8 cellular contexts compared by ENCODE assay signal in the genomic region with DNA sequence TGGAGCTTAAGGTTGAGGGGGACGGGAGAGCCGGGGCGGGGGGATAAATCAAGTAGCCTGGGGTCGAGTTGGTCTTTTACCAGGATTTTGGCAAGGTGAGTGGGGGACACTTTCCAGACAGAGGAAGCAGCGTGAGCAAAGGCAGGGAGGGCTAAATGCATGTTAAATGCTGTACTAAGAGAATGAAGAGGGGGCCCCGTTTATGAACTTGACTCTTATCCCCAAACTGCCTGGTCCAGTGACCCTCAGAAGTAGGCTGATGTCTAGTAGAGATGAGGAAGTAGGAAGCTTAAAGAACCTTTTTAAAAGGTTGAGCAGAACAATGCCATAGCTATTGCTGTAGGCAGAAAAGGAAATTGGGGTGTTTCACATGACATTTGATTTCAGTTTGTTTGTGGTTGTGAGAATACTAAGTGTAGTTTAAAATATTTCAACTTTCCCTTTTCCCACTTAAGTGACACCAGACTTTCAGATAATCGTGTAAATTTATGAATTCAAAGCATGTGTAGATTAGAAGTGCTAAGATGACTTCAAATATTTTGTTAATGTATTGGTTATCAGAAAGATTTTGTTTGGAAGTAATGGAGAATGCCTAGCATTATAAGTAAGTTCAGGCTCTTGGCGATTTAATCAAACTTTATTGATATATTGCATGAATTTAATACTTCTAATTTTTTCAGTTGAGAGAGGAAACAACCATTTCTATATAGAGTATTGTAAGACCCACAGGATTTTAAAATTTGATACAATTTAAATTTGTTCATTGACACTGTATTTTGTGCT. TPM values are rescaled to one million over a fixed set of nuclear protein-coding genes. Genes with fewer than 3 reads are reported as not detected.
DNase-seq lines count a peak whose midpoint lies in the region; TF ChIP-seq lines count a peak whose summit lies in the region.

No MANE protein-coding gene starts in this region.

- no peaks in the 10 kb centered on the region for H3K9me3 ChIP-seq in HAP-1
- H3K9me3 ChIP-seq in breast epithelium: no peaks in the 10 kb centered on the region
- H3K9me3 ChIP-seq in tibial nerve: no peaks in the 10 kb centered on the region

- peak in 1 of 2 donors; percentile 57 for TF ChIP-seq EP300 in tibial nerve (IDR thresholded peaks at IDR 0.05)

- 24 to 28% methylated on average over 8 of the region's 8 CpGs for WGBS in tibial nerve, 2 donors

- no peak for TF ChIP-seq CTCF in breast epithelium (IDR thresholded peaks at IDR 0.05)
- no peak for TF ChIP-seq CTCF in tibial nerve (IDR thresholded peaks at IDR 0.05)

- H3K27ac ChIP-seq in breast epithelium (peak overlapping the region; percentile 99), tibial nerve (peak overlapping the region; percentile 96 to 99 (median 98))

- H3K4me1 ChIP-seq in HAP-1: peaks cover 37% of the 10 kb centered on the region
- H3K4me1 ChIP-seq in breast epithelium: no peaks in the 10 kb centered on the region
- peaks cover 0 to 47% (median 10%) of the 10 kb centered on the region in 4 donors for H3K4me1 ChIP-seq in tibial nerve

- DNase-seq in NCI-H510A treated with DMSO at 0.1 percent for 48 hours (lab: John Stamatoyannopoulos, UW) (peak; percentile 33), NCI-H510A (lab: John Stamatoyannopoulos, UW) (no peak), HAP-1 (ENCODE audit: low spot score in 2 of 2) (peak; percentile 19 to 27), OCI-M1 (lab: John Stamatoyannopoulos, UW) (peak; percentile 71), breast epithelium (ENCODE audit: low spot score in 2 of 2) (no peak), lung microvascular endothelial cell (ENCODE audit: low read depth in 2 of 2) (peak; percentile 49 to 61), tibial nerve (ENCODE audit: low spot score in 2 of 2) (peak in 1 of 2 donors; percentile 21), inferior parietal cortex (ENCODE audit: extremely low spot score) (no peak)

- TF ChIP-seq POLR2A in breast epithelium (IDR thresholded peaks at IDR 0.05): no peak
- TF ChIP-seq POLR2A in tibial nerve (IDR thresholded peaks at IDR 0.05): peak in 1 of 2 donors; percentile 8

- H3K4me3 ChIP-seq in HAP-1 (peak overlapping the region; percentile 90), breast epithelium (peak overlapping the region; percentile 83 to 92 (median 90)), tibial nerve (peak overlapping the region; percentile 69 to 96 (median 90))

- in situ Hi-C loops in HAP-1 (cut with MboI; ENCODE audit: low sequenced_read_pairs): no loop called here

- intact Hi-C loops in breast epithelium (cut with DNase I; ENCODE audit: low total_unique reads): no loop called here

- no peaks in the 10 kb centered on the region for H3K36me3 ChIP-seq in HAP-1 (replicated peaks)
- no peaks in the 10 kb centered on the region for H3K36me3 ChIP-seq in breast epithelium
- no peaks in the 10 kb centered on the region for H3K36me3 ChIP-seq in tibial nerve

- H3K27me3 ChIP-seq in HAP-1 (ENCODE audit: low read depth): no peaks in the 10 kb centered on the region
- no peaks in the 10 kb centered on the region for H3K27me3 ChIP-seq in breast epithelium
- H3K27me3 ChIP-seq in tibial nerve: no peaks in the 10 kb centered on the region

RNA-seq across cellular contexts. Expression of a gene that starts 1.8 kb away (rescaled TPM):
- 10 to 100 TPM; 17.0 to 49.0 (median 21.1) TPM for total RNA-seq in breast epithelium
- total RNA-seq in lung microvascular endothelial cell: 6.3 and 22.8 TPM in 2 replicates
- total RNA-seq in tibial nerve: 10 to 100 TPM; 10.5 to 17.3 (median 12.7) TPM

Comparison
In these comparisons a context has a peak if more than half of its experiments do, and no peak if none do; other contexts are left out.
1. DNase-seq: peak in NCI-H510A treated with DMSO at 0.1 percent for 48 hours (single experiment), HAP-1 (2 of 2), OCI-M1 (single experiment) and lung microvascular endothelial cell (2 of 2); none in NCI-H510A (single experiment), breast epithelium (0 of 2) and inferior parietal cortex (single experiment).
2. Peak in every context shown above with its lines, with median percentiles within 50 percentile points of each other: H3K4me3 ChIP-seq.